In genomic region chr5:109753279-109753678, GRCh38 we compare ENCODE assay signal across 21 cellular contexts.
DNase-seq lines count a peak whose midpoint lies in the region; ATAC-seq and TF ChIP-seq lines count a peak whose summit lies in the region.
"Had no signal": no experiment of that assay in that cellular context is flagged by ENCODE, and none has a peak within 500 bp of the region (broad histone marks: within the 10 kb centered on the region; RNA-seq: fewer than 3 reads in every experiment).

No MANE protein-coding gene starts in this region.

- H3K9me3 Mint-ChIP-seq in WTC11, result no peaks in the 10 kb centered on the region
- H3K9me3 Mint-ChIP-seq: CD4-positive, alpha-beta T cell; CD8-positive, alpha-beta memory T cell; GM23338; H9 had no signal

- H3K23ac ChIP-seq in mesendoderm (ENCODE audit: low read length), result no peak overlapping the region

- no peaks in the 10 kb centered on the region for H3K9me2 ChIP-seq in SK-N-SH

- H2BK5ac ChIP-seq in mesendoderm (ENCODE audit: low read length), result no peak overlapping the region

- no peak overlapping the region for H3K4ac ChIP-seq in mesendoderm (ENCODE audit: low read depth, low read length)

- no peaks in the 10 kb centered on the region for H3K27me3 Mint-ChIP-seq in WTC11 (ENCODE audit: low read depth)
- H3K27me3 Mint-ChIP-seq: CD4-positive, alpha-beta T cell; CD8-positive, alpha-beta memory T cell had no signal

- no peak for DNase-seq in SK-N-SH
- no peak for DNase-seq in WTC11 (ENCODE audit: low spot score)
- peak; percentile 27 for DNase-seq in mesendoderm
- DNase-seq in WERI-Rb-1, result no peak
- DNase-seq in SIG-M5 treated with dmso at 0.1 percent for 504 hours (lab: John Stamatoyannopoulos, UW; ENCODE audit: unreplicated experiment), result no peak
- DNase-seq in left ventricle myocardium superior, result no peak
- DNase-seq: ACHN; AML-193; BE2C; CD4-positive, alpha-beta T cell; CD8-positive, alpha-beta memory T cell; DMS 273 treated with DMSO at 0.1 percent for 48 hours; DMS79; GF-D8; H9 had no signal

- H3K4me1 Mint-ChIP-seq in WTC11, result peaks cover 7% of the 10 kb centered on the region; the same call in 1 of the 2 replicates

- H3K27me3 ChIP-seq in SK-N-SH (ENCODE audit: insufficient read depth) (no peaks in the 10 kb centered on the region), mesendoderm (ENCODE audit: insufficient read depth, low read length, poor library complexity) (no peaks in the 10 kb centered on the region), WERI-Rb-1 (ENCODE audit: insufficient read depth, low read depth, severe bottlenecking) (no peaks in the 10 kb centered on the region)
- H3K27me3 ChIP-seq: BE2C; BLaER1 treated with 17β-estradiol and CSF1 and Interleukin-3, amounts not matched to agents 10 nM and 100 nM had no signal

- H3K9ac ChIP-seq in SK-N-SH (no peak overlapping the region), mesendoderm (ENCODE audit: low read length) (no peak overlapping the region)
- H3K9ac ChIP-seq: BLaER1 treated with 17β-estradiol and CSF1 and Interleukin-3, amounts not matched to agents 10 nM and 100 nM had no signal

- WGBS in SK-N-SH (ENCODE audit: low lambda C conversion rate), result 90% methylated on average over 3 of the region's 3 CpGs
- no CpG with 5 or more reads among the region's 3 CpGs for WGBS in mesendoderm (ENCODE audit: extremely low coverage, insufficient coverage, low lambda C conversion rate)

- H3K9me3 ChIP-seq in SK-N-SH, result no peaks in the 10 kb centered on the region
- H3K9me3 ChIP-seq in WERI-Rb-1 (ENCODE audit: severe bottlenecking), result no peaks in the 10 kb centered on the region
- H3K9me3 ChIP-seq: BE2C had no signal

- H3K4me3 ChIP-seq in SK-N-SH (ENCODE audit: low read depth in 2 of 2, low read length in 1 of 2), result no peak overlapping the region
- H3K4me3 ChIP-seq in mesendoderm (ENCODE audit: low read length), result no peak overlapping the region
- no peak overlapping the region for H3K4me3 ChIP-seq in WERI-Rb-1 (ENCODE audit: low read depth, low read length)
- H3K4me3 ChIP-seq: BLaER1 treated with 17β-estradiol and CSF1 and Interleukin-3, amounts not matched to agents 10 nM and 100 nM; GM23338 had no signal

- H3K4me2 ChIP-seq in SK-N-SH (no peak overlapping the region), mesendoderm (ENCODE audit: low read length) (no peak overlapping the region)
- H3K4me2 ChIP-seq: BLaER1 treated with 17β-estradiol and CSF1 and Interleukin-3, amounts not matched to agents 10 nM and 100 nM; GM23338 had no signal

- ATAC-seq in SK-N-SH treated with all-trans-retinoic acid at 6 μM for 48 hours (peak; percentile 43; the same call in 1 of the 3 replicates), WTC11 (no peak), left ventricle myocardium superior (no peak)
- ATAC-seq: GM23338, HCT116 had no signal

- H3K4me3 Mint-ChIP-seq in WTC11, result no peak overlapping the region
- H3K4me3 Mint-ChIP-seq: CD14-positive monocyte; CD4-positive, alpha-beta T cell; CD8-positive, alpha-beta memory T cell; GM23338; H9 had no signal

- intact Hi-C loops in left ventricle myocardium superior (cut with micrococcal nuclease), result no loop called here

- CTCF ChIA-PET in SK-N-SH (lab: Yijun Ruan, JAX) (interaction anchor here (0.7 kb wide), 1 partner anchor 9 kb away, joined by 3 read pairs; no protein-coding TSS in a partner anchor), WTC11 (lab: Charles Lee) (no interaction called here)

- peaks cover 19% of the 10 kb centered on the region; the same call in 1 of the 2 replicates for H3K79me2 ChIP-seq in SK-N-SH (ENCODE audit: insufficient read depth)
- H3K79me2 ChIP-seq in mesendoderm (ENCODE audit: control insufficient read depth, insufficient read depth, low read length), result peaks cover 16% of the 10 kb centered on the region

- H3K56ac ChIP-seq in mesendoderm (ENCODE audit: low read length), result no peak overlapping the region

- POLR2A ChIA-PET in SK-N-SH (lab: Yijun Ruan, JAX), result no interaction called here
- POLR2A ChIA-PET in WTC11 (lab: Charles Lee), result interaction anchor here (0.7 kb wide), 1 partner anchor 16 kb away, joined by 3 read pairs; no protein-coding TSS in a partner anchor

- H3K27ac ChIP-seq in SK-N-SH (ENCODE audit: low read depth in 2 of 2, low read length in 1 of 2), result no peak overlapping the region
- no peak overlapping the region for H3K27ac ChIP-seq in mesendoderm (ENCODE audit: low read depth, low read length)
- no peak overlapping the region for H3K27ac ChIP-seq in WERI-Rb-1
- H3K27ac ChIP-seq: 22Rv1; BLaER1 treated with 17β-estradiol and CSF1 and Interleukin-3, amounts not matched to agents 10 nM and 100 nM had no signal

- TF ChIP-seq RAD21 in SK-N-SH (IDR thresholded peaks at IDR 0.05; ENCODE audit: low read length), result no peak

- peaks cover 4% of the 10 kb centered on the region for H3K79me1 ChIP-seq in mesendoderm (ENCODE audit: low read length)

- no peak overlapping the region for H2BK15ac ChIP-seq in mesendoderm (replicated peaks; ENCODE audit: low read depth)

- TF ChIP-seq CTCF in SK-N-SH (IDR thresholded peaks at IDR 0.05), result no peak
- TF ChIP-seq CTCF in WTC11 (IDR thresholded peaks at IDR 0.05), result no peak
- no peak for TF ChIP-seq CTCF in WERI-Rb-1 (IDR thresholded peaks at IDR 0.05; ENCODE audit: low read depth, low read length)

- peaks cover 24 to 29% of the 10 kb centered on the region in 2 experiments for H3K36me3 ChIP-seq in SK-N-SH (replicated peaks in 1 of 2; ENCODE audit: control insufficient read depth in 1 of 2, insufficient read depth in 2 of 2, low read length in 1 of 2)
- H3K36me3 ChIP-seq in mesendoderm (ENCODE audit: control insufficient read depth, insufficient read depth, low read length), result no peaks in the 10 kb centered on the region
- peaks cover 3% of the 10 kb centered on the region for H3K36me3 ChIP-seq in WERI-Rb-1
- H3K36me3 ChIP-seq: BE2C had no signal

- peaks cover 26% of the 10 kb centered on the region for H3K36me3 Mint-ChIP-seq in WTC11

- H4K8ac ChIP-seq in mesendoderm (ENCODE audit: low read depth, low read length), result no peak overlapping the region

- H3F3A ChIP-seq in SK-N-SH (replicated peaks; ENCODE audit: insufficient read depth), result no peaks in the 10 kb centered on the region

- no peak overlapping the region for H2AFZ ChIP-seq in SK-N-SH (ENCODE audit: low read depth)
- H2AFZ ChIP-seq: GM23338 had no signal

- H2AK5ac ChIP-seq in mesendoderm (ENCODE audit: low read length), result no peak overlapping the region

- no peak overlapping the region for H3K18ac ChIP-seq in mesendoderm (ENCODE audit: low read length)

- H3K4me1 ChIP-seq in SK-N-SH (ENCODE audit: control insufficient read depth in 1 of 2, insufficient read depth in 2 of 2, low read depth in 1 of 2, low read length in 1 of 2), result peaks cover 2 to 14% of the 10 kb centered on the region in 2 experiments; a peak in 3 of 4 replicates
- peaks cover 2% of the 10 kb centered on the region for H3K4me1 ChIP-seq in mesendoderm (ENCODE audit: control insufficient read depth, low read depth, low read length)
- H3K4me1 ChIP-seq: BE2C had no signal

- H2BK120ac ChIP-seq in mesendoderm (ENCODE audit: low read depth, low read length), result no peak overlapping the region

- TF ChIP-seq EP300 in SK-N-SH (IDR thresholded peaks at IDR 0.05; ENCODE audit: borderline replicate concordance in 1 of 2, low read depth in 1 of 2, low read length in 1 of 2), result no peak

- H4K5ac ChIP-seq in mesendoderm (ENCODE audit: low read length), result no peak overlapping the region

- H4K20me1 ChIP-seq in SK-N-SH (ENCODE audit: insufficient read depth), result no peaks in the 10 kb centered on the region

- H3K27ac Mint-ChIP-seq in WTC11, result 0 out of 2 replicates have a peak overlapping the region, but pooled peaks have one; percentile 42
- H3K27ac Mint-ChIP-seq: CD14-positive monocyte; CD4-positive, alpha-beta T cell; GM23338 had no signal

TF ChIP-seq in SK-N-SH treated with all-trans-retinoic acid at 6 μM for 48 hours, 23 proteins besides CTCF, POLR2A, EP300 and RAD21:
- TF ChIP-seq OSR1 (CRISPR knock-in tag; IDR thresholded peaks at IDR 0.05), result no peak
- no peak for TF ChIP-seq ESRRG (CRISPR knock-in tag; IDR thresholded peaks at IDR 0.05)
- no peak for TF ChIP-seq ZFP3 (CRISPR knock-in tag; IDR thresholded peaks at IDR 0.05)
- TF ChIP-seq GLIS3 (CRISPR knock-in tag; IDR thresholded peaks at IDR 0.05), result no peak
- TF ChIP-seq SNAI2 (CRISPR knock-in tag; IDR thresholded peaks at IDR 0.05), result no peak
- TF ChIP-seq TOX (CRISPR knock-in tag; IDR thresholded peaks at IDR 0.05; ENCODE audit: borderline replicate concordance), result no peak
- TF ChIP-seq BACH2 (CRISPR knock-in tag; IDR thresholded peaks at IDR 0.05; ENCODE audit: borderline replicate concordance), result no peak

TF ChIP-seq in SK-N-SH, 30 proteins besides CTCF, POLR2A, EP300 and RAD21 (continues in another document):
- no peak for TF ChIP-seq SMC3 (IDR thresholded peaks at IDR 0.05; ENCODE audit: low read depth, low read length)
- no peak for TF ChIP-seq USF1 (IDR thresholded peaks at IDR 0.05; ENCODE audit: borderline replicate concordance, low read depth)
- TF ChIP-seq TEAD4 (IDR thresholded peaks at IDR 0.05; ENCODE audit: borderline replicate concordance, insufficient read depth), result no peak
- TF ChIP-seq YY1 (IDR thresholded peaks at IDR 0.05; ENCODE audit: low read depth), result no peak
- TF ChIP-seq FOXM1 (IDR thresholded peaks at IDR 0.05; ENCODE audit: low read depth), result no peak

TF ChIP-seq in WTC11, 78 proteins besides CTCF, POLR2A, EP300 and RAD21 (continues in another document):
- TF ChIP-seq RELA (CRISPR knock-in tag; IDR thresholded peaks at IDR 0.05; ENCODE audit: borderline replicate concordance), result no peak
- no peak for TF ChIP-seq ZNF263 (CRISPR knock-in tag; IDR thresholded peaks at IDR 0.05; ENCODE audit: low read depth)
